ENCODE assay signal across 33 cellular contexts in the genomic region with DNA sequence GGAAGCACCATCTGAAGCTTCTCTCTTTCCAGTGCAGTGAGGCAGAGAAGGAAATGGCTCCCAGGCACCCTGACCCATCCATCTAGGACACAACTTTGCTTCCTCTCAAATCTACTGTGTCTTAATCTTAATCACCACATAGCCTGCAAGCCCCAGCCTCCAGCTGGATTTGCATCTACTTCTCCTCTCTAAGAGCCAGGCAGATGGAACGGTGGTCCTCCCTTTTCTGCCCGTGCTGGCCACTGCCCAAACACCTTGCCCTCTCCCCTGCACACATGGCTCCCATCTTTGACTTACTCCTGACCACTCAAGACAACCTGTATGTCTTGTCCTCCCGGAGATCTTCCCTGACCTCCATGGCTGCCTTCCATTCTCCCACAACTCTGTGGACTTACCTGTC. TPM values are rescaled to one million over a fixed set of nuclear protein-coding genes. Genes with fewer than 3 reads are reported as not detected.
A peak's percentile ranks its signal among the peaks of the same experiment; 100 is the strongest.
DNase-seq lines count a peak whose midpoint lies in the region; ATAC-seq, FAIRE-seq and TF ChIP-seq lines count a peak whose summit lies in the region.
"Had no signal": no experiment of that assay in that cellular context is flagged by ENCODE, and none has a peak within 500 bp of the region (broad histone marks: within the 10 kb centered on the region; RNA-seq: fewer than 3 reads in every experiment).

No MANE protein-coding gene starts in this region.

- peaks cover 0 to 3% of the 10 kb centered on the region in 2 donors for H3K4me1 ChIP-seq in kidney (ENCODE audit: control insufficient read depth in 1 of 2, insufficient read depth in 1 of 2, low read depth in 1 of 2, low read length in 2 of 2)
- H3K4me1 ChIP-seq in osteoblast (ENCODE audit: insufficient read depth, low read length) = peaks cover under 1% of the 10 kb centered on the region
- peaks cover 0 to 6% (median 0%) of the 10 kb centered on the region in 6 donors for H3K4me1 ChIP-seq in spleen
- H3K4me1 ChIP-seq: BE2C had no signal

- no peak overlapping the region for H3K27ac ChIP-seq in kidney (ENCODE audit: low read depth in 2 of 2, low read length in 2 of 2)
- H3K27ac ChIP-seq in osteoblast (ENCODE audit: low read depth, low read length) = no peak overlapping the region
- no peak overlapping the region for H3K27ac ChIP-seq in spleen
- H3K27ac ChIP-seq: BLaER1 had no signal

- CTCF ChIA-PET in activated naive CD4-positive, alpha-beta T cell treated with anti-CD3 and anti-CD28 coated beads, Interleukin-2, amount 10 ng/mL, durations not matched to agents 7 days and 5 days (lab: Charles Lee) = no interaction called here

- H4K20me1 ChIP-seq in osteoblast (ENCODE audit: insufficient read depth, low read length) = no peaks in the 10 kb centered on the region
- H4K20me1 ChIP-seq: BLaER1 had no signal

- peak overlapping the region; percentile 47 for H3K27ac Mint-ChIP-seq in activated naive CD4-positive, alpha-beta T cell treated with anti-CD3 and anti-CD28 coated beads, Interleukin-2, amount 50 U/mL, for 24 hours
- no peak overlapping the region for H3K27ac Mint-ChIP-seq in activated naive CD4-positive, alpha-beta T cell treated with anti-CD3 and anti-CD28 coated beads, Interleukin-2, amount 10 ng/mL, durations not matched to agents 7 days and 5 days
- H3K27ac Mint-ChIP-seq: CD4-positive, CD25-positive, alpha-beta regulatory T cell had no signal

- H2AFZ ChIP-seq in osteoblast (ENCODE audit: low read length) = no peak overlapping the region

- H3K36me3 ChIP-seq in kidney (ENCODE audit: control insufficient read depth in 1 of 2, insufficient read depth in 2 of 2, low read length in 2 of 2) (no peaks in the 10 kb centered on the region), osteoblast (ENCODE audit: insufficient read depth, low read length) (no peaks in the 10 kb centered on the region), spleen (no peaks in the 10 kb centered on the region)
- H3K36me3 ChIP-seq: BE2C, BLaER1 had no signal

- TF ChIP-seq CTCF in kidney (IDR thresholded peaks at IDR 0.05; ENCODE audit: borderline replicate concordance, extremely low read depth, insufficient read depth) = no peak
- TF ChIP-seq CTCF in osteoblast (IDR thresholded peaks at IDR 0.05; ENCODE audit: extremely low read depth, low read depth, low read length) = no peak
- no peak for TF ChIP-seq CTCF in spleen (IDR thresholded peaks at IDR 0.05 in 8 of 11, conservative IDR thresholded peaks at IDR 0.05 in 3 of 11)

- WGBS in spleen, 5 donors = 74 to 94% (median 80%) methylated on average over 3 of the region's 3 CpGs

- H3K9ac ChIP-seq in kidney (ENCODE audit: low read length in 2 of 2) = no peak overlapping the region
- H3K9ac ChIP-seq: BLaER1 had no signal

- no peak for TF ChIP-seq POLR2A in spleen (IDR thresholded peaks at IDR 0.05)

- no peaks in the 10 kb centered on the region for H3K36me3 Mint-ChIP-seq in activated naive CD4-positive, alpha-beta T cell treated with anti-CD3 and anti-CD28 coated beads, Interleukin-2, amount 50 U/mL, for 24 hours
- H3K36me3 Mint-ChIP-seq in activated naive CD4-positive, alpha-beta T cell treated with anti-CD3 and anti-CD28 coated beads, Interleukin-2, amount 10 ng/mL, durations not matched to agents 7 days and 5 days = no peaks in the 10 kb centered on the region
- H3K36me3 Mint-ChIP-seq: CD14-positive monocyte; CD4-positive, alpha-beta memory T cell; CD4-positive, CD25-positive, alpha-beta regulatory T cell; CD8-positive, alpha-beta memory T cell had no signal

- no peak for ATAC-seq in HG03460 (IDR thresholded peaks at IDR 0.05; ENCODE audit: unreplicated experiment)
- ATAC-seq: GM12878 had no signal

- no peaks in the 10 kb centered on the region for H3K27me3 Mint-ChIP-seq in activated naive CD4-positive, alpha-beta T cell treated with anti-CD3 and anti-CD28 coated beads, Interleukin-2, amount 50 U/mL, for 24 hours
- peaks cover 38% of the 10 kb centered on the region for H3K27me3 Mint-ChIP-seq in activated naive CD4-positive, alpha-beta T cell treated with anti-CD3 and anti-CD28 coated beads, Interleukin-2, amount 10 ng/mL, durations not matched to agents 7 days and 5 days

- H3K79me2 ChIP-seq in osteoblast (ENCODE audit: insufficient read depth, low read length) = no peaks in the 10 kb centered on the region

- intact Hi-C loops in kidney (cut with DNase I) = no loop called here
- intact Hi-C loops in spleen (cut with DNase I; ENCODE audit: low total_unique reads) = no loop called here

- no peak for DNase-seq in activated naive CD4-positive, alpha-beta T cell treated with anti-CD3 and anti-CD28 coated beads, Interleukin-2, amount 10 ng/mL, durations not matched to agents 7 days and 5 days
- DNase-seq in kidney (peak; percentile 26), osteoblast (ENCODE audit: insufficient read length, low spot score, missing footprints) (peak; percentile 46), spleen (peak; percentile 33), GM19239 (ENCODE audit: insufficient read length, low spot score) (no peak), RCC 7860 (ENCODE audit: low spot score) (no peak)
- DNase-seq: 8988T; ACHN; BE2C; C1 segment of cervical spinal cord; CD4-positive, alpha-beta memory T cell; CD4-positive, CD25-positive, alpha-beta regulatory T cell; CD8-positive, alpha-beta memory T cell; COR-L47; DMS 273 treated with DMSO at 0.1 percent for 48 hours; DMS153; DMS53; DMS79; DND-41; EL; GDM1 had no signal

- H3K27me3 ChIP-seq in osteoblast (ENCODE audit: insufficient read depth, low read length) (peaks cover 20% of the 10 kb centered on the region), spleen (replicated peaks in 1 of 7) (no peaks in the 10 kb centered on the region)
- H3K27me3 ChIP-seq: BE2C, BLaER1 had no signal

- H3K9me3 ChIP-seq in kidney (ENCODE audit: control insufficient read depth in 1 of 2, low read length in 2 of 2) = no peaks in the 10 kb centered on the region
- H3K9me3 ChIP-seq in osteoblast (ENCODE audit: low read depth, low read length) = no peaks in the 10 kb centered on the region
- H3K9me3 ChIP-seq in spleen = peaks cover 0 to 2% (median 0%) of the 10 kb centered on the region in 8 donors
- H3K9me3 ChIP-seq: BE2C had no signal

- no peak overlapping the region for H3K4me2 ChIP-seq in osteoblast (ENCODE audit: insufficient read depth, low read length)
- H3K4me2 ChIP-seq: BLaER1 had no signal

- no peaks in the 10 kb centered on the region for H3K9me3 Mint-ChIP-seq in activated naive CD4-positive, alpha-beta T cell treated with anti-CD3 and anti-CD28 coated beads, Interleukin-2, amount 50 U/mL, for 24 hours
- no peaks in the 10 kb centered on the region for H3K9me3 Mint-ChIP-seq in activated naive CD4-positive, alpha-beta T cell treated with anti-CD3 and anti-CD28 coated beads, Interleukin-2, amount 10 ng/mL, durations not matched to agents 7 days and 5 days
- H3K9me3 Mint-ChIP-seq: CD4-positive, alpha-beta memory T cell; CD4-positive, CD25-positive, alpha-beta regulatory T cell; CD8-positive, alpha-beta memory T cell had no signal

- H3K4me1 Mint-ChIP-seq in activated naive CD4-positive, alpha-beta T cell treated with anti-CD3 and anti-CD28 coated beads, Interleukin-2, amount 50 U/mL, for 24 hours = no peaks in the 10 kb centered on the region
- no peaks in the 10 kb centered on the region for H3K4me1 Mint-ChIP-seq in activated naive CD4-positive, alpha-beta T cell treated with anti-CD3 and anti-CD28 coated beads, Interleukin-2, amount 10 ng/mL, durations not matched to agents 7 days and 5 days
- H3K4me1 Mint-ChIP-seq: CD4-positive, alpha-beta memory T cell; CD4-positive, CD25-positive, alpha-beta regulatory T cell; CD8-positive, alpha-beta memory T cell had no signal

- H3K4me3 ChIP-seq in kidney (ENCODE audit: low read length in 2 of 2) (no peak overlapping the region), osteoblast (ENCODE audit: insufficient read depth, low read length) (no peak overlapping the region), spleen (no peak overlapping the region)
- H3K4me3 ChIP-seq: BLaER1, GM12878 had no signal

- H3K4me3 Mint-ChIP-seq in activated naive CD4-positive, alpha-beta T cell treated with anti-CD3 and anti-CD28 coated beads, Interleukin-2, amount 50 U/mL, for 24 hours = no peak overlapping the region
- H3K4me3 Mint-ChIP-seq in activated naive CD4-positive, alpha-beta T cell treated with anti-CD3 and anti-CD28 coated beads, Interleukin-2, amount 10 ng/mL, durations not matched to agents 7 days and 5 days = no peak overlapping the region
- H3K4me3 Mint-ChIP-seq: CD4-positive, alpha-beta memory T cell; CD4-positive, CD25-positive, alpha-beta regulatory T cell; CD8-positive, alpha-beta memory T cell had no signal

- no peak for FAIRE-seq in kidney (lab: Jason Lieb, UNC)
- FAIRE-seq in GM19239 (lab: Jason Lieb, UNC) = no peak
- FAIRE-seq in RCC 7860 (lab: Jason Lieb, UNC) = no peak
- FAIRE-seq: A204.1, GM12878, GM12892, GM18507 had no signal

RNA-seq across cellular contexts. Expression of a gene that starts 7.4 kb away (rescaled TPM):
- total RNA-seq in kidney = not detected
- polyA plus RNA-seq in kidney (ENCODE audit: insufficient read depth, low read depth, low replicate concordance) = 1.1 TPM
- not detected in 2 replicates for total RNA-seq in osteoblast
- total RNA-seq in spleen = not detected
- not detected for polyA plus RNA-seq in spleen
- total RNA-seq: A673; CD4-positive, alpha-beta memory T cell; CD4-positive, CD25-positive, alpha-beta regulatory T cell; CD8-positive, alpha-beta memory T cell; Daoy; G401; GM12878 had no signal
- polyA plus RNA-seq: AG04450; CD14-positive monocyte; CD4-positive, alpha-beta memory T cell; CD4-positive, CD25-positive, alpha-beta regulatory T cell; CD8-positive, alpha-beta memory T cell; GM12878 had no signal

RNA-seq across cellular contexts. Expression of a gene that starts 35.9 kb away (rescaled TPM):
- total RNA-seq in kidney (not detected), osteoblast (not detected in 2 replicates), spleen (not detected)
- polyA plus RNA-seq in kidney (ENCODE audit: insufficient read depth, low read depth, low replicate concordance) (not detected), spleen (not detected)
- total RNA-seq: A673; CD4-positive, alpha-beta memory T cell; CD4-positive, CD25-positive, alpha-beta regulatory T cell; CD8-positive, alpha-beta memory T cell; Daoy; G401 had no signal
- polyA plus RNA-seq: AG04450; CD14-positive monocyte; CD4-positive, alpha-beta memory T cell; CD4-positive, CD25-positive, alpha-beta regulatory T cell; CD8-positive, alpha-beta memory T cell had no signal

RNA-seq across cellular contexts. Expression of a gene that starts 49.4 kb away (rescaled TPM):
- total RNA-seq in kidney (18.9 TPM), osteoblast (6.2 and 7.4 TPM in 2 replicates), spleen (10 to 100 TPM in 6 of 7 donors, 1 to 10 TPM in 1; 8.3 to 21.6 (median 11.3) TPM)
- polyA plus RNA-seq in kidney (ENCODE audit: insufficient read depth, low read depth, low replicate concordance) (15.9 TPM), spleen (10 to 100 TPM in 2 of 3 donors, 1 to 10 TPM in 1; 7.6 to 15.4 (median 13.3) TPM)

Comparison
In these comparisons a context has a peak if more than half of its experiments do, and no peak if none do; other contexts are left out.
1. DNase-seq: peak in kidney (single experiment), osteoblast (single experiment) and spleen (single experiment); none in activated naive CD4-positive, alpha-beta T cell treated with anti-CD3 and anti-CD28 coated beads, Interleukin-2, amount 10 ng/mL, durations not matched to agents 7 days and 5 days (single experiment), GM19239 (single experiment) and RCC 7860 (single experiment).